In genomic region chr7:157780312-157780711, GRCh38 we compare ENCODE assay signal across 21 cellular contexts.
DNase-seq lines count a peak whose midpoint lies in the region; ATAC-seq and TF ChIP-seq lines count a peak whose summit lies in the region.
"Had no signal": no experiment of that assay in that cellular context is flagged by ENCODE, and none has a peak within 500 bp of the region (broad histone marks: within the 10 kb centered on the region; RNA-seq: fewer than 3 reads in every experiment).

No MANE protein-coding gene starts in this region.

- H2BK12ac ChIP-seq in neuronal stem cell (ENCODE audit: low read length): peak overlapping the region; percentile 69

- TF ChIP-seq CTCF in CD4-positive, alpha-beta T cell (IDR thresholded peaks at IDR 0.05): no peak

- intact Hi-C loops in Right ventricle myocardium superior (cut with DNase I) (no loop called here), cardiac septum (cut with DNase I) (no loop called here)
- intact Hi-C loops in CD4-positive, alpha-beta T cell (cut with DNase I, micrococcal nuclease): no loop called here

- WGBS in neuronal stem cell (ENCODE audit: extremely low coverage in 2 of 2, insufficient read length in 2 of 2, insufficient replicate concordance in 1 of 2), 2 donors: no CpG with 5 or more reads among the region's 15 CpGs

- no peaks in the 10 kb centered on the region for H3K36me3 Mint-ChIP-seq in CD4-positive, alpha-beta T cell (ENCODE audit: low read depth)

- H2AK5ac ChIP-seq in neuronal stem cell (ENCODE audit: low read depth, low read length): peak overlapping the region; percentile 88

- no peaks in the 10 kb centered on the region for H3K79me1 ChIP-seq in neuronal stem cell (ENCODE audit: low read depth, low read length)

- peak overlapping the region; percentile 64 for H4K91ac ChIP-seq in neuronal stem cell (ENCODE audit: low read depth, low read length, poor library complexity)

- H3K27ac Mint-ChIP-seq in CD4-positive, alpha-beta T cell: no peak overlapping the region
- H3K27ac Mint-ChIP-seq: B cell; CD4-positive, CD25-positive, alpha-beta regulatory T cell; HFFc6 had no signal

- CTCF ChIA-PET in CD4-positive, alpha-beta T cell (lab: Charles Lee): no interaction called here

- DNase-seq in Right ventricle myocardium superior: peak; percentile 30
- no peak for DNase-seq in cardiac septum (ENCODE audit: low spot score)
- peak; percentile 39 for DNase-seq in left kidney (ENCODE audit: low read depth, low spot score)
- DNase-seq in neuronal stem cell (ENCODE audit: low spot score): no peak
- no peak for DNase-seq in CD4-positive, alpha-beta T cell
- no peak for DNase-seq in epidermal melanocyte (ENCODE audit: insufficient read length, low spot score)
- DNase-seq in kidney tubule cell (ENCODE audit: low spot score): no peak
- DNase-seq: Calu3; CD4-positive, CD25-positive, alpha-beta regulatory T cell; COR-L47; DMS53; DMS79 treated with DMSO at 0.1 percent for 48 hours; GF-D8; GM23248; HFFc6 had no signal

- H3K4me2 ChIP-seq in neuronal stem cell (ENCODE audit: insufficient read depth, low read length, poor library complexity, severe bottlenecking): no peak overlapping the region
- H3K4me2 ChIP-seq: BLaER1 had no signal

- H2BK120ac ChIP-seq in neuronal stem cell (ENCODE audit: low read depth, low read length): no peak overlapping the region

- no peak overlapping the region for H3K27ac ChIP-seq in neuronal stem cell (replicated peaks; ENCODE audit: low read length)
- H3K27ac ChIP-seq in CD4-positive, alpha-beta T cell (ENCODE audit: low read depth, low read length): no peak overlapping the region
- H3K27ac ChIP-seq: 22Rv1, BLaER1, C4-2B, GM23248 had no signal

- H3K4me3 ChIP-seq in neuronal stem cell (ENCODE audit: low read length in 2 of 2): no peak overlapping the region
- H3K4me3 ChIP-seq: BLaER1, GM23248, HAP-1 had no signal

- no peaks in the 10 kb centered on the region for H3K4me1 Mint-ChIP-seq in CD4-positive, alpha-beta T cell (ENCODE audit: low read depth)
- H3K4me1 Mint-ChIP-seq: B cell; CD4-positive, CD25-positive, alpha-beta regulatory T cell; CD8-positive, alpha-beta memory T cell had no signal

- H3K18ac ChIP-seq in neuronal stem cell (ENCODE audit: low read length): peak overlapping the region; percentile 67

- no peak overlapping the region for H3K4ac ChIP-seq in neuronal stem cell (ENCODE audit: low read length)

- H4K8ac ChIP-seq in neuronal stem cell (ENCODE audit: low read depth, low read length): no peak overlapping the region

- H3K9me3 ChIP-seq in neuronal stem cell (replicated peaks in 1 of 2; ENCODE audit: control insufficient read depth in 2 of 2, insufficient read depth in 1 of 2, low read depth in 1 of 2, low read length in 2 of 2): peaks cover 0 to 3% of the 10 kb centered on the region in 2 donors
- H3K9me3 ChIP-seq in CD4-positive, alpha-beta T cell (ENCODE audit: control insufficient read depth, low read length): no peaks in the 10 kb centered on the region
- H3K9me3 ChIP-seq: BLaER1, HAP-1 had no signal

- H3K9me3 Mint-ChIP-seq in CD4-positive, alpha-beta T cell: no peaks in the 10 kb centered on the region
- H3K9me3 Mint-ChIP-seq: CD4-positive, CD25-positive, alpha-beta regulatory T cell had no signal

- no peak overlapping the region for H2AFZ ChIP-seq in neuronal stem cell (ENCODE audit: low read length)
- H2AFZ ChIP-seq: GM23248 had no signal

- peak overlapping the region; percentile 16 for H3K23ac ChIP-seq in neuronal stem cell (ENCODE audit: low read depth, low read length, poor library complexity)

- H2BK5ac ChIP-seq in neuronal stem cell (ENCODE audit: low read length): no peak overlapping the region

- H3K27me3 ChIP-seq in neuronal stem cell (ENCODE audit: control insufficient read depth in 3 of 3, insufficient read depth in 3 of 3, low read depth in 1 of 3, low read length in 3 of 3): peaks cover 0 to 5% (median 3%) of the 10 kb centered on the region in 3 experiments
- peaks cover 4% of the 10 kb centered on the region for H3K27me3 ChIP-seq in CD4-positive, alpha-beta T cell (ENCODE audit: control insufficient read depth, insufficient read depth, low read length)

- H3K4me1 ChIP-seq in neuronal stem cell (ENCODE audit: control insufficient read depth in 2 of 2, insufficient read depth in 1 of 2, low read depth in 1 of 2, low read length in 2 of 2): peaks cover 11 to 18% of the 10 kb centered on the region in 2 donors
- H3K4me1 ChIP-seq: HAP-1 had no signal

- no peak overlapping the region for H3K9ac ChIP-seq in neuronal stem cell (ENCODE audit: low read depth, low read length, poor library complexity)
- H3K9ac ChIP-seq: BLaER1, GM23248 had no signal

- peak overlapping the region; percentile 60 for H2BK15ac ChIP-seq in neuronal stem cell (ENCODE audit: low read length)

- no peak overlapping the region for H3K4me3 Mint-ChIP-seq in CD4-positive, alpha-beta T cell
- H3K4me3 Mint-ChIP-seq: B cell; CD4-positive, CD25-positive, alpha-beta regulatory T cell; CD8-positive, alpha-beta memory T cell; HFFc6 had no signal

- POLR2A ChIA-PET in CD4-positive, alpha-beta T cell (lab: Charles Lee): no interaction called here

- H3K36me3 ChIP-seq in neuronal stem cell (replicated peaks in 1 of 2; ENCODE audit: control insufficient read depth in 2 of 2, insufficient read depth in 2 of 2, low read length in 2 of 2): no peaks in the 10 kb centered on the region
- H3K36me3 ChIP-seq: BLaER1, HAP-1 had no signal

- H3K14ac ChIP-seq in neuronal stem cell (ENCODE audit: low read length): no peak overlapping the region

- no peak for ATAC-seq in Right ventricle myocardium superior (ENCODE audit: poor library complexity)
- no peak for ATAC-seq in CD4-positive, alpha-beta T cell (ENCODE audit: poor library complexity)

- peaks cover 30% of the 10 kb centered on the region for H3K27me3 Mint-ChIP-seq in CD4-positive, alpha-beta T cell
- H3K27me3 Mint-ChIP-seq: CD4-positive, CD25-positive, alpha-beta regulatory T cell had no signal

Comparison
In these comparisons a context has a peak if more than half of its experiments do, and no peak if none do; other contexts are left out.
1. DNase-seq: peak in Right ventricle myocardium superior (single experiment) and left kidney (single experiment); none in cardiac septum (single experiment), neuronal stem cell (single experiment), CD4-positive, alpha-beta T cell (0 of 10), epidermal melanocyte (single experiment) and kidney tubule cell (single experiment).